Comparison of ENCODE assay signal across 8 cellular contexts in the genomic region with DNA sequence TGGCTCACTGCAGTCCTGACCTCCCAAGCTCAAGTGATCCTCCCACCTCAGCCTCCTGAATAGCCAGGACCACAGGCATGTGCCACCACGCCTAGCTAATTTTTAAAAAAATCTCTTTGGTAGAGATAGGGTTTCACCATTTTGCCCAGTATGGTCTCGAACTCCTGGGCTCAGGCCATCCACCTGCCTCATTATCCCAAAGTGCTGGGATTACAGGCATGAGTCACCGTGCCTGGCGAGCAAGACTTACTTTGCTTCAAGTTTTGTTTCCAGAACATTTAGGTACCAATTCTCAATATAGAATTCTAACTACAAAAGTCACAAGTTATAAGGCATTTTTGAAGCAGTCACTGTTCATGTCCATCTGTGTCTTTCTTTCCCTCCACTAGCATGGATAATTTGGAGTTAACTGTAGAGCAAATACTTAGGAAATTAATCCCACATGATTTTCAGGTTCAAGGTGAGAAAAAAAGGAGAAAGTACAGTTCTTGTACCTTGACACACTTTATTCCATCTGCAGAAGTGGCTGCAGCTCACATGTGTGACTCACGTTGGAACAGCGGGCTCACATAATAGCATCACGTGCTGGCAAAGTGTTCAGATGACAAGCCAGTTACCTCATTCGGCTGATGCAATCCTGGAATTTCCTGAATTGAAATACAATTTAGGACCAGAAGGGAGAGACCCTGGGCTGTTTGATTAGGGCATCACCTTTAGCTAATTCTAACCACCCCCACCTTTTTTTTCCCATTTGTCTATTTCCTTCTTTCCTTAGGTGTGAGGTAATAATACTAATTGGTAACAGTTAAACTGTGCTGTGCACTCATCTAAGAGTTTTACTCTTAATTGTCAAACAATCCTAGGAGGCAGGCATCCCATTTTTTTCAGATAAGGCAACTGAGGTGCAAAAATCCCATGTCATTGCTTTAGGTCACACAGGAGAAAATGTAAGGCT. TPM values are rescaled to one million over a fixed set of nuclear protein-coding genes. Genes with fewer than 3 reads are reported as not detected.
DNase-seq lines count a peak whose midpoint lies in the region; ATAC-seq and TF ChIP-seq lines count a peak whose summit lies in the region.

No MANE protein-coding gene starts in this region.

- no peak for TF ChIP-seq RAD21 in SK-N-SH (IDR thresholded peaks at IDR 0.05; ENCODE audit: low read length)

- H3K9me2 ChIP-seq in SK-N-SH (no peaks in the 10 kb centered on the region), MM.1S (replicated peaks; ENCODE audit: insufficient read depth, low read length) (no peaks in the 10 kb centered on the region)

- TF ChIP-seq CTCF in AG09319 (IDR thresholded peaks at IDR 0.05; ENCODE audit: low read depth, low read length): no peak
- TF ChIP-seq CTCF in HFF-Myc (IDR thresholded peaks at IDR 0.05; ENCODE audit: low read depth, low read length, missing control alignments): no peak
- TF ChIP-seq CTCF in SK-N-SH (IDR thresholded peaks at IDR 0.05): no peak
- no peak for TF ChIP-seq CTCF in glutamatergic neuron (IDR thresholded peaks at IDR 0.05; ENCODE audit: partially characterized antibody, unreplicated experiment)
- no peak for TF ChIP-seq CTCF in gastrocnemius medialis (IDR thresholded peaks at IDR 0.05 in 4 of 5, conservative IDR thresholded peaks at IDR 0.05 in 1 of 5)
- TF ChIP-seq CTCF in MM.1S (IDR thresholded peaks at IDR 0.05; ENCODE audit: low read length): no peak

- H3K9me3 Mint-ChIP-seq in glutamatergic neuron (ENCODE audit: unreplicated experiment): peaks cover 3% of the 10 kb centered on the region

- H3K4me2 ChIP-seq in SK-N-SH: peak overlapping the region; percentile 39; the same call in 1 of the 2 replicates
- no peak overlapping the region for H3K4me2 ChIP-seq in MM.1S (ENCODE audit: low read depth, low read length)

- H3K9ac ChIP-seq in SK-N-SH (peak overlapping the region; percentile 17; the same call in 1 of the 2 replicates), MM.1S (ENCODE audit: low read length) (no peak overlapping the region)

- H3F3A ChIP-seq in SK-N-SH (replicated peaks; ENCODE audit: insufficient read depth): peaks cover 27% of the 10 kb centered on the region
- no peaks in the 10 kb centered on the region for H3F3A ChIP-seq in MM.1S (ENCODE audit: insufficient read depth, low read length)

- CTCF ChIA-PET in SK-N-SH (lab: Yijun Ruan, JAX): interaction anchor here (1.5 to 2.6 kb wide), 2 partner anchors 12 to 13 kb away, joined by 4 to 11 read pairs; no protein-coding TSS in a partner anchor

- no peak overlapping the region for H3K4me3 Mint-ChIP-seq in glutamatergic neuron (ENCODE audit: unreplicated experiment)

- peaks cover 4% of the 10 kb centered on the region for H3K36me3 Mint-ChIP-seq in glutamatergic neuron (ENCODE audit: unreplicated experiment)

- no peak overlapping the region for H3K4me3 ChIP-seq in HFF-Myc (replicated peaks; ENCODE audit: low read depth, low read length)
- no peak overlapping the region for H3K4me3 ChIP-seq in SK-N-SH (ENCODE audit: low read depth in 2 of 2, low read length in 1 of 2)
- H3K4me3 ChIP-seq in gastrocnemius medialis: no peak overlapping the region
- no peak overlapping the region for H3K4me3 ChIP-seq in MM.1S (ENCODE audit: low read length)

- DNase-seq in AG09319 (ENCODE audit: extremely low read depth, low read depth) (peak; percentile 80), HFF-Myc (ENCODE audit: extremely low read depth, low read depth) (peak; percentile 94), SK-N-SH (no peak), glutamatergic neuron (no peak), gastrocnemius medialis (peak; percentile 47 to 55), MM.1S (no peak)

- intact Hi-C loops in gastrocnemius medialis (cut with DNase I; ENCODE audit: low total_unique reads): no loop called here

- H3K36me3 ChIP-seq in SK-N-SH (replicated peaks in 1 of 2; ENCODE audit: control insufficient read depth in 1 of 2, insufficient read depth in 2 of 2, low read length in 1 of 2): no peaks in the 10 kb centered on the region
- no peaks in the 10 kb centered on the region for H3K36me3 ChIP-seq in gastrocnemius medialis
- no peaks in the 10 kb centered on the region for H3K36me3 ChIP-seq in MM.1S (replicated peaks; ENCODE audit: insufficient read depth, low read length)

- TF ChIP-seq POLR2A in gastrocnemius medialis (IDR thresholded peaks at IDR 0.05): no peak

- peak; percentile 34 to 85; a peak in 3 of 4 replicates for TF ChIP-seq EP300 in SK-N-SH (IDR thresholded peaks at IDR 0.05; ENCODE audit: borderline replicate concordance in 1 of 2, low read depth in 1 of 2, low read length in 1 of 2)

- H3K27me3 Mint-ChIP-seq in glutamatergic neuron (ENCODE audit: unreplicated experiment): peaks cover 3% of the 10 kb centered on the region

- H3K4me1 ChIP-seq in SK-N-SH (ENCODE audit: control insufficient read depth in 1 of 2, insufficient read depth in 2 of 2, low read depth in 1 of 2, low read length in 1 of 2): peaks cover 0 to 19% of the 10 kb centered on the region in 2 experiments; a peak in 3 of 4 replicates
- peaks cover 0 to 3% of the 10 kb centered on the region in 2 donors for H3K4me1 ChIP-seq in gastrocnemius medialis
- no peaks in the 10 kb centered on the region for H3K4me1 ChIP-seq in MM.1S (ENCODE audit: low read length)

- ATAC-seq in gastrocnemius medialis: peak; percentile 88 to 91
- no peak for ATAC-seq in GM18873 (IDR thresholded peaks at IDR 0.05; ENCODE audit: low FRiP score, unreplicated experiment)
- no peak for ATAC-seq in HG03097 (IDR thresholded peaks at IDR 0.05; ENCODE audit: low FRiP score, unreplicated experiment)

- 29% methylated on average over 8 of the region's 8 CpGs for WGBS in SK-N-SH (ENCODE audit: low lambda C conversion rate)

- H3K79me2 ChIP-seq in SK-N-SH (ENCODE audit: insufficient read depth): no peaks in the 10 kb centered on the region
- H3K79me2 ChIP-seq in MM.1S (ENCODE audit: low read length): no peaks in the 10 kb centered on the region

- H4K20me1 ChIP-seq in SK-N-SH (ENCODE audit: insufficient read depth) (no peaks in the 10 kb centered on the region), MM.1S (ENCODE audit: insufficient read depth, low read length) (no peaks in the 10 kb centered on the region)

- H3K4me1 Mint-ChIP-seq in glutamatergic neuron (ENCODE audit: low read depth, unreplicated experiment): no peaks in the 10 kb centered on the region

- H3K27ac ChIP-seq in SK-N-SH (ENCODE audit: low read depth in 2 of 2, low read length in 1 of 2) (peak overlapping the region; percentile 64 to 82; a peak in 3 of 4 replicates), gastrocnemius medialis (peak overlapping the region in 3 of 4 donors; percentile 26 to 43 (median 41)), MM.1S (ENCODE audit: low read length) (no peak overlapping the region)

- peak overlapping the region; percentile 68 for H3K27ac Mint-ChIP-seq in glutamatergic neuron (ENCODE audit: unreplicated experiment)

- POLR2A ChIA-PET in SK-N-SH (lab: Yijun Ruan, JAX): no interaction called here

- H3K27me3 ChIP-seq in SK-N-SH (ENCODE audit: insufficient read depth) (no peaks in the 10 kb centered on the region), gastrocnemius medialis (no peaks in the 10 kb centered on the region), MM.1S (replicated peaks; ENCODE audit: insufficient read depth, low read length) (no peaks in the 10 kb centered on the region)

- in situ Hi-C loops in gastrocnemius medialis (cut with MboI; ENCODE audit: low sequenced_read_pairs in 4 of 4): no loop called here

- H3K9me3 ChIP-seq in SK-N-SH (no peaks in the 10 kb centered on the region), gastrocnemius medialis (no peaks in the 10 kb centered on the region), MM.1S (replicated peaks; ENCODE audit: insufficient read depth, low read length) (no peaks in the 10 kb centered on the region)

- H2AFZ ChIP-seq in SK-N-SH (ENCODE audit: low read depth): peak overlapping the region; percentile 12
- H2AFZ ChIP-seq in MM.1S (ENCODE audit: low read length): no peak overlapping the region

TF ChIP-seq in SK-N-SH, 30 proteins besides CTCF, POLR2A, EP300 and RAD21 (continues in another document):
- no peak for TF ChIP-seq CHD2 (IDR thresholded peaks at IDR 0.05; ENCODE audit: low read length, partially characterized antibody)
- no peak for TF ChIP-seq TAF1 (IDR thresholded peaks at IDR 0.05; ENCODE audit: borderline replicate concordance, low read depth, low read length)
- no peak for TF ChIP-seq YY1 (IDR thresholded peaks at IDR 0.05; ENCODE audit: low read depth)
- TF ChIP-seq EZH2phosphoT487 (IDR thresholded peaks at IDR 0.05; ENCODE audit: borderline replicate concordance, low read depth): no peak
- TF ChIP-seq RXRA (IDR thresholded peaks at IDR 0.05; ENCODE audit: borderline replicate concordance, low read depth): no peak; the same call in 1 of the 2 replicates
- TF ChIP-seq GATA2 (CRISPR knock-in tag; IDR thresholded peaks at IDR 0.05): no peak
- peak; percentile 87 for TF ChIP-seq JUND (IDR thresholded peaks at IDR 0.05)
- TF ChIP-seq MXI1 (IDR thresholded peaks at IDR 0.05; ENCODE audit: low read depth, low read length): no peak
- TF ChIP-seq FOSL2 (IDR thresholded peaks at IDR 0.05; ENCODE audit: borderline replicate concordance, low read depth): peak; percentile 91
- no peak for TF ChIP-seq FOXJ3 (CRISPR knock-in tag; IDR thresholded peaks at IDR 0.05)
- no peak for TF ChIP-seq SMC3 (IDR thresholded peaks at IDR 0.05; ENCODE audit: low read depth, low read length)
- peak; percentile 66 for TF ChIP-seq USF2 (IDR thresholded peaks at IDR 0.05; ENCODE audit: borderline replicate concordance, low read depth, low read length)
- no peak for TF ChIP-seq MEF2A (IDR thresholded peaks at IDR 0.05; ENCODE audit: borderline replicate concordance, low read depth)

RNA-seq across cellular contexts. Expression of gene NEDD4, which starts 46.9 kb away (rescaled TPM):
- polyA plus RNA-seq in SK-N-SH (2012; rRNA removed): 12.9 and 17.3 TPM in 2 replicates
- 17.6 and 18.6 TPM in 2 replicates for polyA plus RNA-seq in SK-N-SH (2012; cell fraction: cytosol; rRNA removed)
- polyA plus RNA-seq in SK-N-SH (2012; cell fraction: nucleus; rRNA removed): 9.1 and 21.0 TPM in 2 replicates
- 3.7 TPM for total RNA-seq in glutamatergic neuron (ENCODE audit: unreplicated experiment)
- 100 to 1,000 TPM in 3 of 4 donors, 10 to 100 TPM in 1; 45.4 to 475 (median 205) TPM for total RNA-seq in gastrocnemius medialis

Comparison
In these comparisons a context has a peak if more than half of its experiments do, and no peak if none do; other contexts are left out.
1. DNase-seq: peak in AG09319 (single experiment), HFF-Myc (single experiment) and gastrocnemius medialis (2 of 2); none in SK-N-SH (single experiment), glutamatergic neuron (single experiment) and MM.1S (single experiment).
2. ATAC-seq: peak in gastrocnemius medialis (2 of 2); none in GM18873 (single experiment) and HG03097 (single experiment).